Comparison of ENCODE assay signal across 22 cellular contexts in the genomic region with DNA sequence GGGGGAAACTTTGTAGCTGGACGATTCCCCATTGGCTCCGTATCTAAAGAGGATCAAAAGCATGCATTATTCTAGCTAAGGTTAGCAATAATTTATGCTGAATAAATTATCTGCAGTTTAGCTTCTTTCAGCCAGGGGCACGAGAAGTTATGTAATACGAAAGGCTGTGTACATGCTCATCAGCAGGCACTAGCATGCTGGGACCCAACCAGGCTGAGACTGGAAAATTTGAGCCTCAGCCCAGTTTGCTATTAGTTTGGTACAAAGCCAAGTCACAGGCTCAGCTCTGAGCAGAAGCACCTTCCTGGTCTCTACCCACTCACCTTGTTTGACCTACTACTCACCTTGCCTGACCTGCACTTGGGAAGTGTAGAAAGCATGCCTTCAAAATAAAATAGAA.
DNase-seq lines count a peak whose midpoint lies in the region; ATAC-seq and TF ChIP-seq lines count a peak whose summit lies in the region.
"Had no signal": no experiment of that assay in that cellular context is flagged by ENCODE, and none has a peak within 500 bp of the region (broad histone marks: within the 10 kb centered on the region; RNA-seq: fewer than 3 reads in every experiment).

No MANE protein-coding gene starts in this region.

- H3K4me2 ChIP-seq in smooth muscle cell, result no peak overlapping the region
- H3K4me2 ChIP-seq: neural progenitor cell had no signal

- H3K4me1 ChIP-seq in smooth muscle cell (ENCODE audit: low read depth), result no peaks in the 10 kb centered on the region
- H3K4me1 ChIP-seq: breast epithelium, neural progenitor cell had no signal

- H3K9ac ChIP-seq in smooth muscle cell (ENCODE audit: low read depth), result no peak overlapping the region
- H3K9ac ChIP-seq: neural progenitor cell had no signal

- peak overlapping the region; percentile 30 for H2AFZ ChIP-seq in smooth muscle cell (ENCODE audit: low read depth)
- H2AFZ ChIP-seq: neural progenitor cell had no signal

- H3K79me2 ChIP-seq in smooth muscle cell (ENCODE audit: low read depth), result no peaks in the 10 kb centered on the region

- no peak overlapping the region for H3K27ac ChIP-seq in smooth muscle cell (ENCODE audit: low read depth)
- H3K27ac ChIP-seq: breast epithelium, neural progenitor cell had no signal

- H3K27me3 ChIP-seq in smooth muscle cell (ENCODE audit: low read depth), result no peaks in the 10 kb centered on the region
- H3K27me3 ChIP-seq: breast epithelium, neural progenitor cell had no signal

- H3F3A ChIP-seq in smooth muscle cell (ENCODE audit: low read depth), result no peaks in the 10 kb centered on the region

- peak; percentile 53 for DNase-seq in NCI-H345 (lab: John Stamatoyannopoulos, UW)
- DNase-seq in NCI-H345 treated with DMSO at 0.1 percent for 48 hours (lab: John Stamatoyannopoulos, UW; ENCODE audit: unreplicated experiment), result no peak
- DNase-seq in NCI-H2171 (lab: John Stamatoyannopoulos, UW), result peak; percentile 17
- DNase-seq in cerebellum (ENCODE audit: low spot score), result peak; percentile 78
- DNase-seq in smooth muscle cell (lab: John Stamatoyannopoulos, UW; ENCODE audit: unreplicated experiment), result no peak
- DNase-seq in NCI-H446 (lab: John Stamatoyannopoulos, UW), result no peak
- no peak for DNase-seq in activated naive CD4-positive, alpha-beta T cell treated with anti-CD3 and anti-CD28 coated beads, Interleukin-2, amount 50 U/mL, for 16 hours
- DNase-seq: activated CD4-positive, alpha-beta T cell treated with anti-CD3 and anti-CD28 coated beads, Interleukin-2, amount 50 U/mL, for 4 hours; DND-41; hippocampal formation; kidney; NCI-H1048; NCI-H524 treated with DMSO at 0.1 percent for 48 hours; retina; stimulated activated naive CD8-positive, alpha-beta T cell treated with anti-CD3 and anti-CD28 coated beads, Interleukin-15, Interleukin-2, amounts not matched to agents 100 U/mL and 50 U/mL, for 24 hours; SW 1271 had no signal

- no peak overlapping the region for H3K4me3 ChIP-seq in smooth muscle cell
- H3K4me3 ChIP-seq: breast epithelium, K562, neural progenitor cell had no signal

- no peaks in the 10 kb centered on the region for H3K36me3 ChIP-seq in smooth muscle cell (ENCODE audit: low read depth)
- H3K36me3 ChIP-seq: breast epithelium, neural progenitor cell had no signal

- no peak for TF ChIP-seq CTCF in smooth muscle cell (IDR thresholded peaks at IDR 0.05; ENCODE audit: borderline replicate concordance, insufficient read depth, poor library complexity, severe bottlenecking)

- no peaks in the 10 kb centered on the region for H3K9me3 ChIP-seq in smooth muscle cell (replicated peaks; ENCODE audit: low read depth)
- H3K9me3 ChIP-seq: breast epithelium had no signal

- no peaks in the 10 kb centered on the region for H4K20me1 ChIP-seq in smooth muscle cell (ENCODE audit: low read depth)

- ATAC-seq in GM18502 (IDR thresholded peaks at IDR 0.05; ENCODE audit: poor library complexity, unreplicated experiment), result no peak
- ATAC-seq: activated naive CD4-positive, alpha-beta T cell treated with anti-CD3 and anti-CD28 coated beads, Interleukin-2, amount 50 U/mL, for 72 hours; K562; Panc1; stimulated activated naive CD8-positive, alpha-beta T cell treated with anti-CD3 and anti-CD28 coated beads, Interleukin-15, Interleukin-2, amounts not matched to agents 100 U/mL and 50 U/mL, for 24 hours had no signal

- WGBS in smooth muscle cell (ENCODE audit: low lambda C conversion rate), result 86% methylated on average over 4 of the region's 4 CpGs

Comparison
In these comparisons a context has a peak if more than half of its experiments do, and no peak if none do; other contexts are left out.
1. DNase-seq: peak in NCI-H345 (single experiment), NCI-H2171 (single experiment) and cerebellum (single experiment); none in NCI-H345 treated with DMSO at 0.1 percent for 48 hours (single experiment), smooth muscle cell (single experiment), NCI-H446 (0 of 2) and activated naive CD4-positive, alpha-beta T cell treated with anti-CD3 and anti-CD28 coated beads, Interleukin-2, amount 50 U/mL, for 16 hours (single experiment).